In the genomic region with DNA sequence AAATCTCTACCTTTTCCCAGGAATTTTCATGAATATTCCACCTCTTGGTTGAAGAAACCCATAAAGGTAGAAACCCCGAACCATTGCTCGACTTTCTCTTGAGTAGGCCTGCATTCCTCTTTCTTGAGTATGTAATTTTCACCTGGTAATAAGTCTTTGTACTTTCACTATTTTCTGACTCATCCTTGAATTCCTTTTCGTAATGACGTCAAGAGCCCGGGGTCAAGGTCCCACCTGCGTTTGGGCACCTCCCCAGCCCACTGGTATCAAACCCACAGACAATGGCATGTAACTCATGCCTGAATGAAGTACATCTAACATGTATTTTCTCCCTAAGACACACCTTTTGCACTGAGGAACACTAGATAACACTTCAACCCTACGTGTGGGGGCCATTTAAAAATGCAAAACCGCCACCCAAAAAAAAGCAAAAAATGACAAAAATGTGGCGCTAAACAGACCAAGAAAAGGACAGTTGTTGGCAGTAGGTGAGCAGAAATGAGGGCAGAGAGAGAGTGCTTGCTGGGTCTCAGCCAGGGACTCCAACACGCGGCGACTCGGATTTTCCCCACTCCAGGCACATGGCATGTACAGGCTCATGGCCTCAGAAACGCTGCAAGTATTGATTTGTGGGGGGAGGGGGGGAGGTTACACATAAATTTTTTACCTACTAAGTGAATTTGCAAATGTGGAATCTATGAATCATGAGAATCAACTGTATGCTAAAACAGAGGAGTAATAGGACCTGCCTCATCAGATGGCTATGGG, we compare ENCODE assay signal across 21 cellular contexts. TPM values are rescaled to one million over a fixed set of nuclear protein-coding genes. Genes with fewer than 3 reads are reported as not detected.
DNase-seq lines count a peak whose midpoint lies in the region; ATAC-seq, FAIRE-seq and TF ChIP-seq lines count a peak whose summit lies in the region.
"Had no signal": no experiment of that assay in that cellular context is flagged by ENCODE, and none has a peak within 500 bp of the region (broad histone marks: within the 10 kb centered on the region; RNA-seq: fewer than 3 reads in every experiment).

No MANE protein-coding gene starts in this region.

- no peaks in the 10 kb centered on the region for H3K9me3 ChIP-seq in A549
- H3K9me3 ChIP-seq: mucosa of descending colon, upper lobe of right lung had no signal

- no peak for ATAC-seq in A549
- ATAC-seq in HG02884 (IDR thresholded peaks at IDR 0.05; ENCODE audit: unreplicated experiment): no peak
- ATAC-seq: activated CD8-positive, alpha-beta T cell treated with anti-CD3 and anti-CD28 coated beads for 36 hours; left ventricle myocardium superior; mucosa of descending colon; upper lobe of right lung had no signal

- H3K27ac Mint-ChIP-seq in Calu3 (ENCODE audit: unreplicated experiment): peak overlapping the region; percentile 95
- H3K27ac Mint-ChIP-seq: activated CD8-positive, alpha-beta T cell treated with anti-CD3 and anti-CD28 coated beads for 36 hours; activated naive CD4-positive, alpha-beta T cell treated with anti-CD3 and anti-CD28 coated beads, Interleukin-2, amount 10 ng/mL, durations not matched to agents 7 days and 5 days; CD14-positive monocyte had no signal

- no TSS peak for BruUV-seq in Calu3 (replicated peaks; lab: Mats Ljungman, UMichigan)

- H3K27me3 Mint-ChIP-seq in Calu3 (ENCODE audit: unreplicated experiment): no peaks in the 10 kb centered on the region
- H3K27me3 Mint-ChIP-seq: activated CD8-positive, alpha-beta T cell treated with anti-CD3 and anti-CD28 coated beads for 36 hours; IgD-negative memory B cell had no signal

- CTCF ChIA-PET in A549 (lab: Yijun Ruan, JAX): interaction anchor here (1.1 to 6.3 kb wide), 4 partner anchors 18 to 26 kb away, joined by 3 to 77 read pairs (median 25); no protein-coding TSS in a partner anchor
- CTCF ChIA-PET in Calu3 (lab: Charles Lee): no interaction called here

- TF ChIP-seq POLR2A in A549 (IDR thresholded peaks at IDR 0.05; ENCODE audit: low read length): no peak

- peaks cover 37% of the 10 kb centered on the region for H3K36me3 Mint-ChIP-seq in Calu3 (ENCODE audit: insufficient read depth, unreplicated experiment)
- H3K36me3 Mint-ChIP-seq: CD14-positive monocyte, IgD-negative memory B cell had no signal

- FAIRE-seq in A549 (lab: Jason Lieb, UNC): no peak
- FAIRE-seq: H54 had no signal

- peak overlapping the region; percentile 45 for H3K4me3 Mint-ChIP-seq in Calu3 (ENCODE audit: low read depth, unreplicated experiment)
- H3K4me3 Mint-ChIP-seq: activated CD8-positive, alpha-beta T cell treated with anti-CD3 and anti-CD28 coated beads for 36 hours; activated naive CD4-positive, alpha-beta T cell treated with anti-CD3 and anti-CD28 coated beads, Interleukin-2, amount 10 ng/mL, durations not matched to agents 7 days and 5 days had no signal

- peak overlapping the region in 1 of 2 experiments; percentile 51; a peak in 4 of 6 replicates for H3K27ac ChIP-seq in A549
- H3K27ac ChIP-seq: upper lobe of right lung had no signal

- WGBS in A549 (ENCODE audit: missing lambda C conversion rate): 61% methylated on average over 14 of the region's 14 CpGs

- no peak for TF ChIP-seq RAD21 in A549 (conservative IDR thresholded peaks at IDR 0.05 in 1 of 2, IDR thresholded peaks at IDR 0.05 in 1 of 2)

- intact Hi-C loops in Calu3 (cut with micrococcal nuclease; ENCODE audit: unreplicated experiment): no loop called here

- peak in 1 of 2 experiments; percentile 56 for DNase-seq in A549 (ENCODE audit: low read depth in 1 of 2, low spot score in 1 of 2)
- DNase-seq in Calu3: peak; percentile 77
- DNase-seq in epithelial cell of esophagus (ENCODE audit: low read depth): peak; percentile 53
- peak; percentile 38 for DNase-seq in renal cortical epithelial cell (ENCODE audit: low read depth)
- DNase-seq in NCI-H187 treated with DMSO at 0.1 percent for 48 hours (lab: John Stamatoyannopoulos, UW): no peak
- no peak for DNase-seq in NCI-H526 (lab: John Stamatoyannopoulos, UW)
- DNase-seq: activated CD4-positive, CD25-positive, alpha-beta regulatory T cell; activated CD8-positive, alpha-beta T cell treated with anti-CD3 and anti-CD28 coated beads for 36 hours; activated naive CD4-positive, alpha-beta T cell treated with anti-CD3 and anti-CD28 coated beads, Interleukin-2, amount 10 ng/mL, durations not matched to agents 7 days and 5 days; activated T-cell treated with anti-CD3 and anti-CD28 coated beads, Interleukin-2, amount 50 U/mL, for 48 hours; caudate nucleus; left ventricle myocardium superior; mucosa of descending colon; NCI-H1417 treated with DMSO at 0.1 percent for 48 hours; NCI-H69; T-helper 9 cell; upper lobe of right lung had no signal

- H3K4me1 Mint-ChIP-seq in Calu3 (ENCODE audit: low read depth, unreplicated experiment): peaks cover 22% of the 10 kb centered on the region

- TF ChIP-seq CTCF in A549 (IDR thresholded peaks at IDR 0.05): no peak
- no peak for TF ChIP-seq CTCF in Calu3 (IDR thresholded peaks at IDR 0.05; ENCODE audit: unreplicated experiment)
- TF ChIP-seq CTCF in epithelial cell of esophagus (IDR thresholded peaks at IDR 0.05; ENCODE audit: insufficient read depth, low read depth, low read length, missing control alignments): no peak

- no peaks in the 10 kb centered on the region for H3K9me3 Mint-ChIP-seq in Calu3 (ENCODE audit: low read depth, unreplicated experiment)
- H3K9me3 Mint-ChIP-seq: activated CD8-positive, alpha-beta T cell treated with anti-CD3 and anti-CD28 coated beads for 36 hours; activated naive CD4-positive, alpha-beta T cell treated with anti-CD3 and anti-CD28 coated beads, Interleukin-2, amount 10 ng/mL, durations not matched to agents 7 days and 5 days had no signal

- peaks cover 16% of the 10 kb centered on the region; the same call in 2 of the 3 replicates for H3K4me1 ChIP-seq in A549

- H3K4me2 ChIP-seq in A549: peak overlapping the region; percentile 55

- no peak overlapping the region for H3K4me3 ChIP-seq in A549
- H3K4me3 ChIP-seq in epithelial cell of esophagus (ENCODE audit: low read length): no peak overlapping the region
- H3K4me3 ChIP-seq: mucosa of descending colon, upper lobe of right lung had no signal

- TF ChIP-seq EP300 in A549 (IDR thresholded peaks at IDR 0.05): no peak

- POLR2A ChIA-PET in A549 (lab: Yijun Ruan, JAX): no interaction called here

TF ChIP-seq in A549, 52 proteins besides CTCF, POLR2A, EP300 and RAD21:
- no peak for TF ChIP-seq FOSL2 (IDR thresholded peaks at IDR 0.05)
- TF ChIP-seq FOSL2 (CRISPR knock-in tag; IDR thresholded peaks at IDR 0.05): peak; percentile 52
- TF ChIP-seq PHF8 (IDR thresholded peaks at IDR 0.05; ENCODE audit: borderline replicate concordance, low read depth): no peak

RNA-seq across cellular contexts. Expression of gene C11orf24, which starts 4.1 kb away (rescaled TPM):
- polyA plus RNA-seq in A549 (2011; rRNA removed) (29.4 and 30.6 TPM in 2 replicates), A549 (2017; fragmentation: RNase III; extraction: RNeasy Plus Mini Kit Qiagen cat#74134 plus additional on column Dnase treatment) (43.8 to 47.8 TPM (median 44.0 TPM) in 3 replicates)
- 55.0 and 69.8 TPM in 2 replicates for polyA plus RNA-seq in A549 (2012; cell fraction: cytosol; rRNA removed)
- 45.5 and 58.2 TPM in 2 replicates for polyA plus RNA-seq in A549 (2012; cell fraction: nucleus; rRNA removed)
- 34.8 and 37.4 TPM in 2 replicates for polyA minus RNA-seq in A549 (2011; rRNA and poly(A)+ RNA removed)
- total RNA-seq in Calu3 (2022) (46.3 and 52.3 TPM in 2 replicates), renal cortical epithelial cell (13.5 and 20.8 TPM in 2 replicates)

RNA-seq across cellular contexts. Expression of gene LRP5, which starts 36.5 kb away (rescaled TPM):
- 10.9 and 15.9 TPM in 2 replicates for polyA plus RNA-seq in A549 (2011; rRNA removed)
- polyA plus RNA-seq in A549 (2012; cell fraction: cytosol; rRNA removed): 23.6 and 30.4 TPM in 2 replicates
- polyA plus RNA-seq in A549 (2012; cell fraction: nucleus; rRNA removed): 58.4 and 70.6 TPM in 2 replicates
- 29.5 to 34.6 TPM (median 32.3 TPM) in 3 replicates for polyA plus RNA-seq in A549 (2017; fragmentation: RNase III; extraction: RNeasy Plus Mini Kit Qiagen cat#74134 plus additional on column Dnase treatment)
- 24.8 and 32.0 TPM in 2 replicates for polyA minus RNA-seq in A549 (2011; rRNA and poly(A)+ RNA removed)
- 64.8 and 82.0 TPM in 2 replicates for total RNA-seq in Calu3 (2022)
- total RNA-seq in renal cortical epithelial cell: 16.8 and 58.6 TPM in 2 replicates

Comparison
In these comparisons a context has a peak if more than half of its experiments do, and no peak if none do; other contexts are left out.
1. DNase-seq: peak in Calu3 (single experiment), epithelial cell of esophagus (single experiment) and renal cortical epithelial cell (single experiment); none in NCI-H187 treated with DMSO at 0.1 percent for 48 hours (single experiment) and NCI-H526 (0 of 2).